9 cellular contexts compared by ENCODE assay signal in the genomic region with DNA sequence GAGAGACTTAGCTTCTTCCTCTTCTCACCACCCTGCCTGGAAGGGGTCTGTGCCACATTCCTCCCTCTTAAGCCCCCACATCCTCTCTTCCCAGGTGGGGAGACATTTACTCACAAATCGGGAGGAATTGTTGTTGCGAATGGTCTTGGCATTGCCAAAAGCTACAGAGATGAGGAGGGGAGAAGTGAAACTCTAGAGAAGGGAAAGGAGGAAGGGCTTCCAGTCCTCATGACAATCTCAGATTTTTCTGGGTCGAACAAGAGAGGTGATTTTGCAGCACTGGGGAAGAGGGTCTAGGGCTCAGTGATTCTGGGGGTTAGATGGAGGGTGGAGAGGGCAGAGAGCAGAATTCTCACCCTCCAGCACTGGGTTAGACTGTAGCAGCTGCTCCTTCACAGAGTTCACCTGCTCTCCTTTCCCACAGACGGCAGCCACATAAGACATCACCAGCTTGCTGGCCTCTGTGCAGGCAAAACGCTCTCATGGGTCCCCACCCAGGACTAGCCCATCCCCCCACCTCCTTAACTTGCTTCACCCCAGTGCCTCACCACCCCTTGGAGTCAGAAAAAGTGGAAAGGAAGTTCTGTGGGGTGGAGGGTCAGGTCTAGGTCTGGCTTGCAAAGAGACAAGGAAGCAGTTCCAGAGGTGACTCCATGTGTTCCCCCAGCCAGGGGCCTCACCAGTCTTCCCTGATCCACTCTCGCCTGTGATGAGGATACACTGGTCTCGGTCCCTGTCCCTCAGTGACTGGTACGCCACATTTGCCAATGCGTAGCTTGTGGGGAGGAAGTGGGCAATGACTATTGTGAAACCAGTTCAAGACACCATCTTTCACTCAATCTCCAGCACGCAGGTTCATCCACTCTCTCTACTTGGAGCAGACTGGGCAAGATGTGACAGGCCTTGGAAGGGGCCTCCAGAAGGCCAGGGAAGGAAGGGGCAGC. TPM values are rescaled to one million over a fixed set of nuclear protein-coding genes. Genes with fewer than 3 reads are reported as not detected.
A peak's percentile ranks its signal among the peaks of the same experiment; 100 is the strongest.
DNase-seq lines count a peak whose midpoint lies in the region; ATAC-seq and TF ChIP-seq lines count a peak whose summit lies in the region.
"Had no signal": no experiment of that assay in that cellular context is flagged by ENCODE, and none has a peak within 500 bp of the region (broad histone marks: within the 10 kb centered on the region; RNA-seq: fewer than 3 reads in every experiment).

No MANE protein-coding gene starts in this region.

- ATAC-seq in naive thymus-derived CD8-positive, alpha-beta T cell: peak; percentile 58 to 73

- no peaks in the 10 kb centered on the region for H3K27me3 Mint-ChIP-seq in activated T-cell treated with anti-CD3 and anti-CD28 coated beads, Interleukin-2, amount 50 U/mL, for 24 hours
- H3K27me3 Mint-ChIP-seq in naive thymus-derived CD8-positive, alpha-beta T cell: peaks cover 0 to 2% (median 0%) of the 10 kb centered on the region in 5 donors

- H3K36me3 Mint-ChIP-seq in activated T-cell treated with anti-CD3 and anti-CD28 coated beads, Interleukin-2, amount 50 U/mL, for 24 hours (ENCODE audit: low read depth): no peaks in the 10 kb centered on the region
- no peaks in the 10 kb centered on the region for H3K36me3 Mint-ChIP-seq in naive thymus-derived CD8-positive, alpha-beta T cell

- H3K4me1 ChIP-seq in BE2C: no peaks in the 10 kb centered on the region

- peak; percentile 66 for DNase-seq in CD1c-positive myeloid dendritic cell (ENCODE audit: extremely low spot score)
- DNase-seq in activated T-cell treated with anti-CD3 and anti-CD28 coated beads, Interleukin-2, amount 50 U/mL, for 24 hours: peak; percentile 68
- DNase-seq in naive thymus-derived CD8-positive, alpha-beta T cell: peak in 3 of 10 donors; percentile 6 to 44 (median 41)
- no peak for DNase-seq in inferior parietal cortex (ENCODE audit: extremely low spot score)
- no peak for DNase-seq in BE2C
- DNase-seq in effector CD4-positive, alpha-beta T cell: no peak
- DNase-seq in SHP77 (lab: John Stamatoyannopoulos, UW): no peak

- H3K4me3 ChIP-seq in BE2C (ENCODE audit: low read depth, low read length): no peak overlapping the region

- H3K9me3 Mint-ChIP-seq in activated T-cell treated with anti-CD3 and anti-CD28 coated beads, Interleukin-2, amount 50 U/mL, for 24 hours: no peaks in the 10 kb centered on the region
- H3K9me3 Mint-ChIP-seq in naive thymus-derived CD8-positive, alpha-beta T cell: no peaks in the 10 kb centered on the region

- H3K27ac ChIP-seq in KOPT-K1 (ENCODE audit: low read depth, low read length, poor library complexity, severe bottlenecking): peak overlapping the region; percentile 74

- no peaks in the 10 kb centered on the region for H3K36me3 ChIP-seq in KOPT-K1 (ENCODE audit: insufficient read depth, low read length)
- no peaks in the 10 kb centered on the region for H3K36me3 ChIP-seq in BE2C

- H3K9me3 ChIP-seq in KOPT-K1 (ENCODE audit: insufficient read depth, low read length, poor library complexity, severe bottlenecking) (no peaks in the 10 kb centered on the region), BE2C (no peaks in the 10 kb centered on the region)

- H3K4me1 Mint-ChIP-seq in activated T-cell treated with anti-CD3 and anti-CD28 coated beads, Interleukin-2, amount 50 U/mL, for 24 hours (ENCODE audit: low read depth): peaks cover 38% of the 10 kb centered on the region
- peaks cover 22 to 31% (median 28%) of the 10 kb centered on the region in 4 donors for H3K4me1 Mint-ChIP-seq in naive thymus-derived CD8-positive, alpha-beta T cell

- no peak for TF ChIP-seq CTCF in BE2C (IDR thresholded peaks at IDR 0.05; ENCODE audit: low read depth, low read length)

- peak overlapping the region; percentile 81 for H3K27ac Mint-ChIP-seq in activated T-cell treated with anti-CD3 and anti-CD28 coated beads, Interleukin-2, amount 50 U/mL, for 24 hours
- peak overlapping the region; percentile 62 to 93 (median 80) for H3K27ac Mint-ChIP-seq in naive thymus-derived CD8-positive, alpha-beta T cell

- peak overlapping the region; percentile 23 for H3K4me3 Mint-ChIP-seq in activated T-cell treated with anti-CD3 and anti-CD28 coated beads, Interleukin-2, amount 50 U/mL, for 24 hours
- H3K4me3 Mint-ChIP-seq in naive thymus-derived CD8-positive, alpha-beta T cell: peak overlapping the region; percentile 40 to 82 (median 62)

- POLR2A ChIA-PET in naive thymus-derived CD8-positive, alpha-beta T cell (lab: Charles Lee): interaction anchor here (0.6 to 2.4 kb wide), 6 partner anchors 10 to 546 kb away, joined by 3 to 10 read pairs (median 3); partner anchors contain the start of gene STAT6

- H3K27me3 ChIP-seq in BE2C: no peaks in the 10 kb centered on the region

RNA-seq across cellular contexts. Expression of gene MYO1A, which starts 2.7 kb away (rescaled TPM):
- total RNA-seq in naive thymus-derived CD8-positive, alpha-beta T cell: 1 to 10 TPM in 1 of 2 experiments, under 1 TPM in 1; 0.39 to 1.1 TPM
- polyA plus RNA-seq in naive thymus-derived CD8-positive, alpha-beta T cell: under 1 TPM in 1 of 3 donors, not detected in 2; 0.05 TPM
- not detected for polyA plus RNA-seq in BE2C (2012; ENCODE audit: insufficient read depth, insufficient read length, low read depth)
- total RNA-seq: HT1080 had no signal

RNA-seq across cellular contexts. Expression of gene TAC3, which starts 30.9 kb away (rescaled TPM):
- total RNA-seq in naive thymus-derived CD8-positive, alpha-beta T cell: not detected
- polyA plus RNA-seq in naive thymus-derived CD8-positive, alpha-beta T cell: not detected
- polyA plus RNA-seq in BE2C (2012; ENCODE audit: insufficient read depth, insufficient read length, low read depth): 1.8 TPM
- total RNA-seq: HT1080 had no signal

RNA-seq across cellular contexts. Expression of gene NEMP1, which starts 31.4 kb away (rescaled TPM):
- 10 to 100 TPM; 27.8 to 29.5 TPM for total RNA-seq in naive thymus-derived CD8-positive, alpha-beta T cell
- polyA plus RNA-seq in naive thymus-derived CD8-positive, alpha-beta T cell: 1 to 10 TPM; 2.6 to 5.5 (median 4.1) TPM
- 5.8 TPM for polyA plus RNA-seq in BE2C (2012; ENCODE audit: insufficient read depth, insufficient read length, low read depth)

RNA-seq across cellular contexts. Expression of gene ZBTB39, which starts 40.9 kb away (rescaled TPM):
- total RNA-seq in naive thymus-derived CD8-positive, alpha-beta T cell: 10 to 100 TPM; 10.6 to 11.2 TPM
- polyA plus RNA-seq in naive thymus-derived CD8-positive, alpha-beta T cell: 1 to 10 TPM; 1.7 to 2.8 (median 1.9) TPM
- polyA plus RNA-seq in BE2C (2012; ENCODE audit: insufficient read depth, insufficient read length, low read depth): 16.8 TPM

RNA-seq across cellular contexts. Expression of gene NAB2, which starts 41.7 kb away (rescaled TPM):
- total RNA-seq in naive thymus-derived CD8-positive, alpha-beta T cell: 10 to 100 TPM; 16.0 to 19.2 TPM
- polyA plus RNA-seq in naive thymus-derived CD8-positive, alpha-beta T cell: 1 to 10 TPM; 1.2 to 4.0 (median 1.3) TPM
- polyA plus RNA-seq in BE2C (2012; ENCODE audit: insufficient read depth, insufficient read length, low read depth): 24.8 TPM

Comparison
In these comparisons a context has a peak if more than half of its experiments do, and no peak if none do; other contexts are left out.
1. DNase-seq: peak in CD1c-positive myeloid dendritic cell (single experiment) and activated T-cell treated with anti-CD3 and anti-CD28 coated beads, Interleukin-2, amount 50 U/mL, for 24 hours (single experiment); none in inferior parietal cortex (single experiment), BE2C (single experiment), effector CD4-positive, alpha-beta T cell (single experiment) and SHP77 (0 of 2).